ENCODE assay signal across 8 cellular contexts in the genomic region with DNA sequence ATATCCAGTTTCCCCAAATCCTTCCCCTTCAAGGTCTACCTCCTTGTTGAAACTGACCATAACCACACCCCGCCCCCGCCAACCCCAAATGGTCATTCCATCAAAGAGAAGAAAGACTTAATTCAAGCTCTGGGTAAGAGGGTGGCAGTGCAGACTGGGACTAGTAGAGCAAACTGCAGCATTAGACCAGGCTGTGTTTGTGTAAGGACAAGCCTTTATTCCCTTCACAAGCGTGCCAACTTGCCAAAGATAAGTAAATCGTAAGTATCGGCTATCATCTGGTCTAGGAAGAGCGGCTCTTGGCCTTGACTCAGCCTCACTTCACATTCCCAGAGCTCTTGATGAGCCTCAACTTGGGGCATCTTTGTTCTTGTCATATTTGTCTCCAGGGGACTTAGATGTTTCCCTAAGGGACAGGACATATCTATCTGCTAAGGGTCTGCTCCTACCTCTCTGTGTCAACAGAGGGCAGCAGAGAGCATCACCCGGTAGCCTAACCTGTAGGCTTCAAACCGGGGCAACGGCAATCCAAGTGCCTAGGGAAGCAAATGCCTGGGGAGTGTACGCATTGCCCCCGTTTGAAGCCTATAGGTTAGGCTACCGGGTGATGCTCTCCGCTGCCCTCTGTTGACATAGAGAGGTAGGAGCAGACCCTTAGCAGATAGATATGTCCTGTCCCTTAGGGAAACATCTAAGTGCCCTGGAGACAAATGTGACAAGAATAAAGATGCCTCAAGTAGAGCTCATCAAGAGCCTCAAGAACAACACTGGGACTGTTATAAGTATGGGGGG. TPM values are rescaled to one million over a fixed set of nuclear protein-coding genes. Genes with fewer than 3 reads are reported as not detected.
A peak's percentile ranks its signal among the peaks of the same experiment; 100 is the strongest.
DNase-seq lines count a peak whose midpoint lies in the region; TF ChIP-seq lines count a peak whose summit lies in the region.

No MANE protein-coding gene starts in this region.

- H3K4me1 Mint-ChIP-seq in activated T-helper 2 cell treated with anti-CD3 and anti-CD28 coated beads, Interferon-gamma antibody, Interleukin-2, Interleukin-4, amounts not matched to agents 10 μg/mL and 5 μg/mL and 100 μg/mL, durations not matched to agents 14 hours and 24 hours and 36 hours (ENCODE audit: low read depth) = no peaks in the 10 kb centered on the region

- no peak overlapping the region for H3K27ac Mint-ChIP-seq in activated T-helper 2 cell treated with anti-CD3 and anti-CD28 coated beads, Interferon-gamma antibody, Interleukin-2, Interleukin-4, amounts not matched to agents 10 μg/mL and 5 μg/mL and 100 μg/mL, durations not matched to agents 14 hours and 24 hours and 36 hours

- no peak overlapping the region for H3K4me2 ChIP-seq in MM.1S (ENCODE audit: low read depth, low read length)

- no peaks in the 10 kb centered on the region for H3F3A ChIP-seq in MM.1S (ENCODE audit: insufficient read depth, low read length)

- peaks cover 24% of the 10 kb centered on the region for H3K27me3 Mint-ChIP-seq in activated T-helper 2 cell treated with anti-CD3 and anti-CD28 coated beads, Interferon-gamma antibody, Interleukin-2, Interleukin-4, amounts not matched to agents 10 μg/mL and 5 μg/mL and 100 μg/mL, durations not matched to agents 14 hours and 24 hours and 36 hours (ENCODE audit: low read depth)

- no peaks in the 10 kb centered on the region for H3K36me3 Mint-ChIP-seq in activated T-helper 2 cell treated with anti-CD3 and anti-CD28 coated beads, Interferon-gamma antibody, Interleukin-2, Interleukin-4, amounts not matched to agents 10 μg/mL and 5 μg/mL and 100 μg/mL, durations not matched to agents 14 hours and 24 hours and 36 hours (ENCODE audit: low read depth)

- no peak overlapping the region for H3K9ac ChIP-seq in MM.1S (ENCODE audit: low read length)

- POLR2A ChIA-PET in HEK293T (lab: Yijun Ruan, JAX) = no interaction called here

- intact Hi-C loops in activated T-helper 2 cell treated with anti-CD3 and anti-CD28 coated beads, Interferon-gamma antibody, Interleukin-2, Interleukin-4, amounts not matched to agents 10 μg/mL and 5 μg/mL and 100 μg/mL, durations not matched to agents 14 hours and 24 hours and 36 hours (cut with micrococcal nuclease) = loop anchor here (5.0 to 10.0 kb wide), 2 partner anchors 203 to 231 kb away; partner anchors contain the start of gene SENP2
- intact Hi-C loops in head of caudate nucleus (cut with DNase I) = no loop called here

- no peak overlapping the region for H3K27ac ChIP-seq in MM.1S (ENCODE audit: low read length)

- peak; percentile 70 for TF ChIP-seq CTCF in GM12865 (IDR thresholded peaks at IDR 0.05; ENCODE audit: insufficient read depth, low read depth, low read length, missing control alignments)
- TF ChIP-seq CTCF in MM.1S (IDR thresholded peaks at IDR 0.05; ENCODE audit: low read length) = peak; percentile 84

- H2AFZ ChIP-seq in MM.1S (ENCODE audit: low read length) = no peak overlapping the region

- CTCF ChIA-PET in HEK293T (lab: Yijun Ruan, JAX) = interaction anchor here (0.6 to 1.0 kb wide), 2 partner anchors 205 to 288 kb away, joined by 3 to 5 read pairs; no protein-coding TSS in a partner anchor

- no peaks in the 10 kb centered on the region for H3K9me2 ChIP-seq in MM.1S (replicated peaks; ENCODE audit: insufficient read depth, low read length)

- DNase-seq in GM12865 (ENCODE audit: low read depth) = peak; percentile 94
- peak; percentile 69 for DNase-seq in HEK293T (ENCODE audit: extremely low spot score)
- peak; percentile 99 for DNase-seq in MM.1S
- peak; percentile 72 for DNase-seq in RPMI7951 (ENCODE audit: low read depth)
- peak; percentile 70 for DNase-seq in activated T-helper 2 cell treated with anti-CD3 and anti-CD28 coated beads, Interferon-gamma antibody, Interleukin-2, Interleukin-4, amounts not matched to agents 10 μg/mL and 5 μg/mL and 100 μg/mL, durations not matched to agents 14 hours and 24 hours and 36 hours (ENCODE audit: low spot score)
- peak; percentile 10 to 87 (median 67) for DNase-seq in head of caudate nucleus
- DNase-seq in renal cortical epithelial cell (ENCODE audit: low read depth) = peak; percentile 52
- no peak for DNase-seq in 8988T

- H3K4me3 ChIP-seq in GM12865 (ENCODE audit: low read depth, low read length) (no peak overlapping the region), MM.1S (ENCODE audit: low read length) (no peak overlapping the region)

- no peaks in the 10 kb centered on the region for H3K9me3 Mint-ChIP-seq in activated T-helper 2 cell treated with anti-CD3 and anti-CD28 coated beads, Interferon-gamma antibody, Interleukin-2, Interleukin-4, amounts not matched to agents 10 μg/mL and 5 μg/mL and 100 μg/mL, durations not matched to agents 14 hours and 24 hours and 36 hours

- H4K20me1 ChIP-seq in MM.1S (ENCODE audit: insufficient read depth, low read length) = no peaks in the 10 kb centered on the region

- no peaks in the 10 kb centered on the region for H3K36me3 ChIP-seq in MM.1S (replicated peaks; ENCODE audit: insufficient read depth, low read length)

- H3K4me1 ChIP-seq in MM.1S (ENCODE audit: low read length) = 0 out of 2 replicates have a peak, but pooled peaks cover 3% of the 10 kb centered on the region

- no peaks in the 10 kb centered on the region for H3K27me3 ChIP-seq in MM.1S (replicated peaks; ENCODE audit: insufficient read depth, low read length)

- H3K9me3 ChIP-seq in MM.1S (replicated peaks; ENCODE audit: insufficient read depth, low read length) = no peaks in the 10 kb centered on the region

- H3K79me2 ChIP-seq in MM.1S (ENCODE audit: low read length) = no peaks in the 10 kb centered on the region

- H3K4me3 Mint-ChIP-seq in activated T-helper 2 cell treated with anti-CD3 and anti-CD28 coated beads, Interferon-gamma antibody, Interleukin-2, Interleukin-4, amounts not matched to agents 10 μg/mL and 5 μg/mL and 100 μg/mL, durations not matched to agents 14 hours and 24 hours and 36 hours (ENCODE audit: low read depth) = no peak overlapping the region

TF ChIP-seq in HEK293T, 16 proteins besides CTCF, POLR2A, EP300 and RAD21:
- TF ChIP-seq CTBP1 (IDR thresholded peaks at IDR 0.05; ENCODE audit: borderline replicate concordance) = no peak
- TF ChIP-seq ARNT (IDR thresholded peaks at IDR 0.05) = no peak
- TF ChIP-seq FOXM1 (IDR thresholded peaks at IDR 0.05; ENCODE audit: borderline replicate concordance) = no peak
- TF ChIP-seq FOXA1 (IDR thresholded peaks at IDR 0.05) = no peak
- TF ChIP-seq FOXK2 (IDR thresholded peaks at IDR 0.05) = no peak
- TF ChIP-seq BHLHE40 (IDR thresholded peaks at IDR 0.05; ENCODE audit: borderline replicate concordance) = no peak

RNA-seq across cellular contexts. Expression of gene MAP3K13, which starts 8.9 kb away (rescaled TPM):
- 31.0 and 33.1 TPM in 2 replicates for total RNA-seq in RPMI7951 (2014; rRNA removed; shearing (Covaris generic))
- 10.3 and 14.7 TPM in 2 replicates for total RNA-seq in activated T-helper 2 cell treated with anti-CD3 and anti-CD28 coated beads, Interferon-gamma antibody, Interleukin-2, Interleukin-4, amounts not matched to agents 10 μg/mL and 5 μg/mL and 100 μg/mL, durations not matched to agents 14 hours and 24 hours and 36 hours
- total RNA-seq in renal cortical epithelial cell = 35.3 and 40.7 TPM in 2 replicates
